Comparison of ENCODE assay signal across 1 cellular context in the genomic region with DNA sequence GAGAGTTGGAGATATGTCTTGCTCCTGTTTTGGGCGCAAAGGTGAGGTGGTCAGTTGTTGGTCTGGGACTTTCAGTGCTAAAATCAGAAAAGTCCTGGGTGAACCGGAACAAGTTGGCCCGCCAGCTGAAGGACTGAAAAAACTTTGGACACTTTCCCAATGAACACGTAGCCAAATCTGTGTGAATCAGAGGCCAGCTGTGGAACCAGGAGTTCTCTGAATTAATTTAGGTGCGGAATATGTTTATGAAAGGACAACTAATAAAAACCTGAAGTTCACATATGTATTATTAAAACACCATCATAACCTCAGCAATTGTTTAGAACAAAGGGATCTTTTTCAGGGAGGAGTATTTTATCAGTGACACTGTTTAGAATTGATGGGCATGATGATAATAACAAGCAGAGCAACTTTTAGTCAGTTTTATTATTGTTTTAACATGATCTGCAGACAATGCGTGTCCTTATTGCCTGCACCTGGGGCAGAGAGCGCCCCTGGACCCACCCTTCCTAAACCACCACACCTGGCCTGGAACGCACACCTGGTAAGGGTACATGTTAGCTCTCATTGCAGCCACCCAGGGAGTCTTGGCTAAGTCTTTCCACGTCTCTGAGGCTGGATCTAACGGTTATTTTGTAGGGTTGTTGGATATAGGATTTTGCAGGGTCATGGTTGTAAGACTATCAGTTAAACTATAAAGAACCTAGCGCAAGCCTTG.
TF ChIP-seq lines count a peak whose summit lies in the region.

No MANE protein-coding gene starts in this region.

TF ChIP-seq in GM23338, 12 proteins besides CTCF, POLR2A, EP300 and RAD21 (continued from another document):
- no peak for TF ChIP-seq POLR2AphosphoS5 (IDR thresholded peaks at IDR 0.05; ENCODE audit: low read depth)
- TF ChIP-seq CREB1 (CRISPR knock-in tag; IDR thresholded peaks at IDR 0.05; ENCODE audit: low read depth): no peak
- TF ChIP-seq EZH2 (IDR thresholded peaks at IDR 0.05; ENCODE audit: low read depth, unreplicated experiment): no peak
- no peak for TF ChIP-seq NANOG (IDR thresholded peaks at IDR 0.05; ENCODE audit: borderline replicate concordance)
- TF ChIP-seq JUNB (IDR thresholded peaks at IDR 0.05; ENCODE audit: unreplicated experiment): no peak
- TF ChIP-seq ZNF114 (CRISPR knock-in tag; IDR thresholded peaks at IDR 0.05): no peak
- TF ChIP-seq, protein P1, sequence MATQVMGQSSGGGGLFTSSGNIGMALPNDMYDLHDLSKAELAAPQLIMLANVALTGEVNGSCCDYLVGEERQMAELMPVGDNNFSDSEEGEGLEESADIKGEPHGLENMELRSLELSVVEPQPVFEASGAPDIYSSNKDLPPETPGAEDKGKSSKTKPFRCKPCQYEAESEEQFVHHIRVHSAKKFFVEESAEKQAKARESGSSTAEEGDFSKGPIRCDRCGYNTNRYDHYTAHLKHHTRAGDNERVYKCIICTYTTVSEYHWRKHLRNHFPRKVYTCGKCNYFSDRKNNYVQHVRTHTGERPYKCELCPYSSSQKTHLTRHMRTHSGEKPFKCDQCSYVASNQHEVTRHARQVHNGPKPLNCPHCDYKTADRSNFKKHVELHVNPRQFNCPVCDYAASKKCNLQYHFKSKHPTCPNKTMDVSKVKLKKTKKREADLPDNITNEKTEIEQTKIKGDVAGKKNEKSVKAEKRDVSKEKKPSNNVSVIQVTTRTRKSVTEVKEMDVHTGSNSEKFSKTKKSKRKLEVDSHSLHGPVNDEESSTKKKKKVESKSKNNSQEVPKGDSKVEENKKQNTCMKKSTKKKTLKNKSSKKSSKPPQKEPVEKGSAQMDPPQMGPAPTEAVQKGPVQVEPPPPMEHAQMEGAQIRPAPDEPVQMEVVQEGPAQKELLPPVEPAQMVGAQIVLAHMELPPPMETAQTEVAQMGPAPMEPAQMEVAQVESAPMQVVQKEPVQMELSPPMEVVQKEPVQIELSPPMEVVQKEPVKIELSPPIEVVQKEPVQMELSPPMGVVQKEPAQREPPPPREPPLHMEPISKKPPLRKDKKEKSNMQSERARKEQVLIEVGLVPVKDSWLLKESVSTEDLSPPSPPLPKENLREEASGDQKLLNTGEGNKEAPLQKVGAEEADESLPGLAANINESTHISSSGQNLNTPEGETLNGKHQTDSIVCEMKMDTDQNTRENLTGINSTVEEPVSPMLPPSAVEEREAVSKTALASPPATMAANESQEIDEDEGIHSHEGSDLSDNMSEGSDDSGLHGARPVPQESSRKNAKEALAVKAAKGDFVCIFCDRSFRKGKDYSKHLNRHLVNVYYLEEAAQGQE (IDR thresholded peaks at IDR 0.05; ENCODE audit: unreplicated experiment): no peak
- TF ChIP-seq STAT1 (IDR thresholded peaks at IDR 0.05; ENCODE audit: unreplicated experiment): no peak
- TF ChIP-seq, protein P2, sequence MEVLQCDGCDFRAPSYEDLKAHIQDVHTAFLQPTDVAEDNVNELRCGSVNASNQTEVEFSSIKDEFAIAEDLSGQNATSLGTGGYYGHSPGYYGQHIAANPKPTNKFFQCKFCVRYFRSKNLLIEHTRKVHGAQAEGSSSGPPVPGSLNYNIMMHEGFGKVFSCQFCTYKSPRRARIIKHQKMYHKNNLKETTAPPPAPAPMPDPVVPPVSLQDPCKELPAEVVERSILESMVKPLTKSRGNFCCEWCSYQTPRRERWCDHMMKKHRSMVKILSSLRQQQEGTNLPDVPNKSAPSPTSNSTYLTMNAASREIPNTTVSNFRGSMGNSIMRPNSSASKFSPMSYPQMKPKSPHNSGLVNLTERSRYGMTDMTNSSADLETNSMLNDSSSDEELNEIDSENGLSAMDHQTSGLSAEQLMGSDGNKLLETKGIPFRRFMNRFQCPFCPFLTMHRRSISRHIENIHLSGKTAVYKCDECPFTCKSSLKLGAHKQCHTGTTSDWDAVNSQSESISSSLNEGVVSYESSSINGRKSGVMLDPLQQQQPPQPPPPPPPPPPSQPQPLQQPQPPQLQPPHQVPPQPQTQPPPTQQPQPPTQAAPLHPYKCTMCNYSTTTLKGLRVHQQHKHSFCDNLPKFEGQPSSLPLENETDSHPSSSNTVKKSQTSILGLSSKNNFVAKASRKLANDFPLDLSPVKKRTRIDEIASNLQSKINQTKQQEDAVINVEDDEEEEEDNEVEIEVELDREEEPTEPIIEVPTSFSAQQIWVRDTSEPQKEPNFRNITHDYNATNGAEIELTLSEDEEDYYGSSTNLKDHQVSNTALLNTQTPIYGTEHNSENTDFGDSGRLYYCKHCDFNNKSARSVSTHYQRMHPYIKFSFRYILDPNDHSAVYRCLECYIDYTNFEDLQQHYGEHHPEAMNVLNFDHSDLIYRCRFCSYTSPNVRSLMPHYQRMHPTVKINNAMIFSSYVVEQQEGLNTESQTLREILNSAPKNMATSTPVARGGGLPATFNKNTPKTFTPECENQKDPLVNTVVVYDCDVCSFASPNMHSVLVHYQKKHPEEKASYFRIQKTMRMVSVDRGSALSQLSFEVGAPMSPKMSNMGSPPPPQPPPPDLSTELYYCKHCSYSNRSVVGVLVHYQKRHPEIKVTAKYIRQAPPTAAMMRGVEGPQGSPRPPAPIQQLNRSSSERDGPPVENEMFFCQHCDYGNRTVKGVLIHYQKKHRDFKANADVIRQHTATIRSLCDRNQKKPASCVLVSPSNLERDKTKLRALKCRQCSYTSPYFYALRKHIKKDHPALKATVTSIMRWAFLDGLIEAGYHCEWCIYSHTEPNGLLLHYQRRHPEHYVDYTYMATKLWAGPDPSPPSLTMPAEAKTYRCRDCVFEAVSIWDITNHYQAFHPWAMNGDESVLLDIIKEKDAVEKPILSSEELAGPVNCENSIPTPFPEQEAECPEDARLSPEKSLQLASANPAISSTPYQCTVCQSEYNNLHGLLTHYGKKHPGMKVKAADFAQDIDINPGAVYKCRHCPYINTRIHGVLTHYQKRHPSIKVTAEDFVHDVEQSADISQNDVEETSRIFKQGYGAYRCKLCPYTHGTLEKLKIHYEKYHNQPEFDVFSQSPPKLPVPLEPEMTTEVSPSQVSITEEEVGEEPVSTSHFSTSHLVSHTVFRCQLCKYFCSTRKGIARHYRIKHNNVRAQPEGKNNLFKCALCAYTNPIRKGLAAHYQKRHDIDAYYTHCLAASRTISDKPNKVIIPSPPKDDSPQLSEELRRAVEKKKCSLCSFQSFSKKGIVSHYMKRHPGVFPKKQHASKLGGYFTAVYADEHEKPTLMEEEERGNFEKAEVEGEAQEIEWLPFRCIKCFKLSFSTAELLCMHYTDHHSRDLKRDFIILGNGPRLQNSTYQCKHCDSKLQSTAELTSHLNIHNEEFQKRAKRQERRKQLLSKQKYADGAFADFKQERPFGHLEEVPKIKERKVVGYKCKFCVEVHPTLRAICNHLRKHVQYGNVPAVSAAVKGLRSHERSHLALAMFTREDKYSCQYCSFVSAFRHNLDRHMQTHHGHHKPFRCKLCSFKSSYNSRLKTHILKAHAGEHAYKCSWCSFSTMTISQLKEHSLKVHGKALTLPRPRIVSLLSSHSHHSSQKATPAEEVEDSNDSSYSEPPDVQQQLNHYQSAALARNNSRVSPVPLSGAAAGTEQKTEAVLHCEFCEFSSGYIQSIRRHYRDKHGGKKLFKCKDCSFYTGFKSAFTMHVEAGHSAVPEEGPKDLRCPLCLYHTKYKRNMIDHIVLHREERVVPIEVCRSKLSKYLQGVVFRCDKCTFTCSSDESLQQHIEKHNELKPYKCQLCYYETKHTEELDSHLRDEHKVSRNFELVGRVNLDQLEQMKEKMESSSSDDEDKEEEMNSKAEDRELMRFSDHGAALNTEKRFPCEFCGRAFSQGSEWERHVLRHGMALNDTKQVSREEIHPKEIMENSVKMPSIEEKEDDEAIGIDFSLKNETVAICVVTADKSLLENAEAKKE (CRISPR knock-in tag; IDR thresholded peaks at IDR 0.05): no peak
- no peak for TF ChIP-seq ZNF331 (CRISPR knock-in tag; IDR thresholded peaks at IDR 0.05; ENCODE audit: low read depth)
- TF ChIP-seq, protein P3, sequence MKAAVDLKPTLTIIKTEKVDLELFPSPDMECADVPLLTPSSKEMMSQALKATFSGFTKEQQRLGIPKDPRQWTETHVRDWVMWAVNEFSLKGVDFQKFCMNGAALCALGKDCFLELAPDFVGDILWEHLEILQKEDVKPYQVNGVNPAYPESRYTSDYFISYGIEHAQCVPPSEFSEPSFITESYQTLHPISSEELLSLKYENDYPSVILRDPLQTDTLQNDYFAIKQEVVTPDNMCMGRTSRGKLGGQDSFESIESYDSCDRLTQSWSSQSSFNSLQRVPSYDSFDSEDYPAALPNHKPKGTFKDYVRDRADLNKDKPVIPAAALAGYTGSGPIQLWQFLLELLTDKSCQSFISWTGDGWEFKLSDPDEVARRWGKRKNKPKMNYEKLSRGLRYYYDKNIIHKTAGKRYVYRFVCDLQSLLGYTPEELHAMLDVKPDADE (IDR thresholded peaks at IDR 0.05): no peak
